ENCODE assay signal across 14 cellular contexts in genomic region chr21:46621457-46622182, GRCh38. TPM values are rescaled to one million over a fixed set of nuclear protein-coding genes. Genes with fewer than 3 reads are reported as not detected.
DNase-seq lines count a peak whose midpoint lies in the region; ATAC-seq and TF ChIP-seq lines count a peak whose summit lies in the region.
"Had no signal": no experiment of that assay in that cellular context is flagged by ENCODE, and none has a peak within 500 bp of the region (broad histone marks: within the 10 kb centered on the region; RNA-seq: fewer than 3 reads in every experiment).

No MANE protein-coding gene starts in this region.

- no peaks in the 10 kb centered on the region for H3K36me3 Mint-ChIP-seq in central memory CD8-positive, alpha-beta T cell (ENCODE audit: insufficient read depth)
- H3K36me3 Mint-ChIP-seq in naive thymus-derived CD4-positive, alpha-beta T cell: peaks cover 0 to 11% (median 4%) of the 10 kb centered on the region in 5 donors
- H3K36me3 Mint-ChIP-seq in type B pancreatic cell: no peaks in the 10 kb centered on the region

- peak overlapping the region; percentile 80 for H3K27ac ChIP-seq in naive thymus-derived CD4-positive, alpha-beta T cell (ENCODE audit: low read depth, low read length)
- H3K27ac ChIP-seq in psoas muscle: no peak overlapping the region

- intact Hi-C loops in Right ventricle myocardium superior (cut with DNase I) (no loop called here), Right ventricle myocardium inferior (cut with DNase I) (no loop called here), psoas muscle (cut with DNase I) (no loop called here)
- intact Hi-C loops in naive thymus-derived CD4-positive, alpha-beta T cell (cut with micrococcal nuclease): loop anchor here (1.0 to 2.0 kb wide), 4 partner anchors 12 to 62 kb away; partner anchors contain the start of gene PRMT2 (in 1 of the 2)

- no peaks in the 10 kb centered on the region for H3K36me3 ChIP-seq in naive thymus-derived CD4-positive, alpha-beta T cell (ENCODE audit: control insufficient read depth in 2 of 3, insufficient read depth in 3 of 3, low read length in 3 of 3)
- H3K36me3 ChIP-seq in psoas muscle (ENCODE audit: insufficient read depth in 1 of 2, low read depth in 1 of 2): no peaks in the 10 kb centered on the region
- H3K36me3 ChIP-seq: SJCRH30 had no signal

- 40 to 63% (median 51%) methylated on average over 9 of the region's 9 CpGs for WGBS in psoas muscle, 3 donors

- POLR2A ChIA-PET in naive thymus-derived CD4-positive, alpha-beta T cell (lab: Charles Lee): interaction anchor here (1.0 to 7.0 kb wide), 9 partner anchors 13 to 93 kb away, joined by 4 to 128 read pairs (median 14); partner anchors contain the start of genes PRMT2 and S100B

- peak overlapping the region; percentile 95 for H3K27ac Mint-ChIP-seq in central memory CD8-positive, alpha-beta T cell (ENCODE audit: low read depth)
- H3K27ac Mint-ChIP-seq in naive thymus-derived CD4-positive, alpha-beta T cell: peak overlapping the region; percentile 93 to 98 (median 97)
- peak overlapping the region; percentile 24 for H3K27ac Mint-ChIP-seq in type B pancreatic cell

- peak; percentile 31 for ATAC-seq in Right ventricle myocardium superior (ENCODE audit: poor library complexity)
- no peak for ATAC-seq in Right ventricle myocardium inferior
- peak; percentile 46 for ATAC-seq in central memory CD8-positive, alpha-beta T cell (replicated peaks; ENCODE audit: extremely low read depth, poor library complexity, severe bottlenecking)
- ATAC-seq in naive thymus-derived CD4-positive, alpha-beta T cell: peak; percentile 65
- no peak for ATAC-seq in psoas muscle
- no peak for ATAC-seq in GM18867 (IDR thresholded peaks at IDR 0.05; ENCODE audit: unreplicated experiment)

- H3K4me1 Mint-ChIP-seq in central memory CD8-positive, alpha-beta T cell: peaks cover 48% of the 10 kb centered on the region
- H3K4me1 Mint-ChIP-seq in naive thymus-derived CD4-positive, alpha-beta T cell: peaks cover 39 to 84% (median 73%) of the 10 kb centered on the region in 7 donors
- H3K4me1 Mint-ChIP-seq in type B pancreatic cell (ENCODE audit: unreplicated experiment): peaks cover 15% of the 10 kb centered on the region

- no peaks in the 10 kb centered on the region for H3K9me3 ChIP-seq in naive thymus-derived CD4-positive, alpha-beta T cell (ENCODE audit: control insufficient read depth in 2 of 3, low read length in 3 of 3)
- H3K9me3 ChIP-seq in psoas muscle: peaks cover 8% of the 10 kb centered on the region
- H3K9me3 ChIP-seq: SJCRH30 had no signal

- peak overlapping the region; percentile 17 for H3K4me3 ChIP-seq in naive thymus-derived CD4-positive, alpha-beta T cell (ENCODE audit: low read length)
- no peak overlapping the region for H3K4me3 ChIP-seq in psoas muscle
- H3K4me3 ChIP-seq: lung, SJCRH30 had no signal

- CTCF ChIA-PET in naive thymus-derived CD4-positive, alpha-beta T cell (lab: Charles Lee): interaction anchor here (0.8 to 1.5 kb wide), 7 partner anchors 11 to 90 kb away, joined by 3 to 5 read pairs (median 4); no protein-coding TSS in a partner anchor

- DNase-seq in Right ventricle myocardium superior (no peak), Right ventricle myocardium inferior (ENCODE audit: missing footprints) (no peak), type B pancreatic cell (ENCODE audit: extremely low spot score, unreplicated experiment) (no peak), psoas muscle (no peak), SK-N-DZ (ENCODE audit: low spot score) (no peak)
- no peak for DNase-seq in central memory CD8-positive, alpha-beta T cell (ENCODE audit: low spot score in 2 of 2)
- DNase-seq in naive thymus-derived CD4-positive, alpha-beta T cell: peak in 5 of 9 donors; percentile 43 to 64 (median 50)
- DNase-seq: activated CD8-positive, alpha-beta memory T cell treated with anti-CD3 and anti-CD28 coated beads, Interleukin-2, amount 50 U/mL, for 4 hours; NCI-H187; stimulated activated CD4-positive, alpha-beta T cell treated with anti-CD3 and anti-CD28 coated beads, Interleukin-4, amount 100 ng/mL, for 1 hour had no signal

- peak overlapping the region; percentile 59 for H3K4me3 Mint-ChIP-seq in central memory CD8-positive, alpha-beta T cell
- H3K4me3 Mint-ChIP-seq in naive thymus-derived CD4-positive, alpha-beta T cell: peak overlapping the region; percentile 44 to 82 (median 74)
- H3K4me3 Mint-ChIP-seq in type B pancreatic cell: no peak overlapping the region

- H3K27me3 ChIP-seq in naive thymus-derived CD4-positive, alpha-beta T cell (ENCODE audit: control insufficient read depth in 2 of 2, insufficient read depth in 2 of 2, low read length in 2 of 2): no peaks in the 10 kb centered on the region
- H3K27me3 ChIP-seq in psoas muscle (ENCODE audit: insufficient read depth in 3 of 3, low read length in 2 of 3): peaks cover 0 to 11% (median 6%) of the 10 kb centered on the region in 3 donors
- H3K27me3 ChIP-seq: SJCRH30 had no signal

- H3K4me1 ChIP-seq in naive thymus-derived CD4-positive, alpha-beta T cell (ENCODE audit: control insufficient read depth in 2 of 2, insufficient read depth in 2 of 2, low read length in 2 of 2): peaks cover 35 to 63% of the 10 kb centered on the region in 2 donors
- H3K4me1 ChIP-seq in psoas muscle: no peaks in the 10 kb centered on the region

- no peaks in the 10 kb centered on the region for H3K9me3 Mint-ChIP-seq in central memory CD8-positive, alpha-beta T cell
- peaks cover 0 to 13% (median 6%) of the 10 kb centered on the region in 11 donors for H3K9me3 Mint-ChIP-seq in naive thymus-derived CD4-positive, alpha-beta T cell
- H3K9me3 Mint-ChIP-seq in type B pancreatic cell: no peaks in the 10 kb centered on the region

- H3K27me3 Mint-ChIP-seq in central memory CD8-positive, alpha-beta T cell: no peaks in the 10 kb centered on the region
- peaks cover 0 to 5% (median 0%) of the 10 kb centered on the region in 5 donors for H3K27me3 Mint-ChIP-seq in naive thymus-derived CD4-positive, alpha-beta T cell
- H3K27me3 Mint-ChIP-seq in type B pancreatic cell: no peaks in the 10 kb centered on the region

- no peak for TF ChIP-seq CTCF in type B pancreatic cell (conservative IDR thresholded peaks at IDR 0.05)
- no peak for TF ChIP-seq CTCF in psoas muscle (IDR thresholded peaks at IDR 0.05)

RNA-seq across cellular contexts. Expression of gene PRMT2, which starts 13.9 kb away (rescaled TPM):
- total RNA-seq in Right ventricle myocardium superior (49.8 TPM), Right ventricle myocardium inferior (57.8 TPM), type B pancreatic cell (ENCODE audit: low replicate concordance) (63.4 and 74.8 TPM in 2 replicates), psoas muscle (10 to 100 TPM; 15.4 to 33.6 (median 25.0) TPM)
- 100 to 1,000 TPM; 125 to 268 (median 177) TPM for total RNA-seq in naive thymus-derived CD4-positive, alpha-beta T cell
- polyA plus RNA-seq in naive thymus-derived CD4-positive, alpha-beta T cell: 100 to 1,000 TPM; 326 to 377 TPM
- polyA plus RNA-seq in psoas muscle: 10 to 100 TPM; 19.4 to 41.5 (median 29.8) TPM
- polyA plus RNA-seq in SK-N-DZ (2014; cell fraction: cytosol; rRNA removed): 67.4 and 72.7 TPM in 2 replicates
- polyA plus RNA-seq in SK-N-DZ (2014; cell fraction: nucleus; rRNA removed): 64.4 and 68.6 TPM in 2 replicates

RNA-seq across cellular contexts. Expression of gene S100B, which starts 16.7 kb away (rescaled TPM):
- 5.5 TPM for total RNA-seq in Right ventricle myocardium superior
- 8.3 TPM for total RNA-seq in Right ventricle myocardium inferior
- total RNA-seq in naive thymus-derived CD4-positive, alpha-beta T cell: 1 to 10 TPM in 1 of 5 experiments, under 1 TPM in 4; 0.27 to 2.3 (median 0.95) TPM
- 1 to 10 TPM; 1.1 to 7.0 TPM for polyA plus RNA-seq in naive thymus-derived CD4-positive, alpha-beta T cell
- 5.5 TPM in 1 of 2 replicates, not detected in the other for total RNA-seq in type B pancreatic cell (ENCODE audit: low replicate concordance)
- 1 to 10 TPM in 1 of 4 donors, under 1 TPM in 3; 0.52 to 2.0 (median 0.80) TPM for total RNA-seq in psoas muscle
- 1 to 10 TPM; 1.1 to 2.0 (median 1.7) TPM for polyA plus RNA-seq in psoas muscle
- 0.16 TPM in 1 of 2 replicates, not detected in the other for polyA plus RNA-seq in SK-N-DZ (2014; cell fraction: cytosol; rRNA removed)
- polyA plus RNA-seq in SK-N-DZ (2014; cell fraction: nucleus; rRNA removed): not detected in 2 replicates
- total RNA-seq: epithelial cell of proximal tubule had no signal

Comparison
In these comparisons a context has a peak if more than half of its experiments do, and no peak if none do; other contexts are left out.
1. ATAC-seq: peak in Right ventricle myocardium superior (single experiment), central memory CD8-positive, alpha-beta T cell (single experiment) and naive thymus-derived CD4-positive, alpha-beta T cell (single experiment); none in Right ventricle myocardium inferior (single experiment), psoas muscle (0 of 4) and GM18867 (single experiment).
2. DNase-seq: peak in naive thymus-derived CD4-positive, alpha-beta T cell (5 of 9); none in Right ventricle myocardium superior (single experiment), Right ventricle myocardium inferior (single experiment), central memory CD8-positive, alpha-beta T cell (0 of 2), type B pancreatic cell (single experiment), psoas muscle (0 of 2) and SK-N-DZ (single experiment).
3. H3K27ac Mint-ChIP-seq: peak in every context shown above with its lines; median percentile 97 in naive thymus-derived CD4-positive, alpha-beta T cell; 95 in central memory CD8-positive, alpha-beta T cell; 24 in type B pancreatic cell.
4. intact Hi-C loops: an anchor here in naive thymus-derived CD4-positive, alpha-beta T cell (1.0 to 2.0 kb wide); none called in Right ventricle myocardium superior, Right ventricle myocardium inferior and psoas muscle.